In the genomic region with DNA sequence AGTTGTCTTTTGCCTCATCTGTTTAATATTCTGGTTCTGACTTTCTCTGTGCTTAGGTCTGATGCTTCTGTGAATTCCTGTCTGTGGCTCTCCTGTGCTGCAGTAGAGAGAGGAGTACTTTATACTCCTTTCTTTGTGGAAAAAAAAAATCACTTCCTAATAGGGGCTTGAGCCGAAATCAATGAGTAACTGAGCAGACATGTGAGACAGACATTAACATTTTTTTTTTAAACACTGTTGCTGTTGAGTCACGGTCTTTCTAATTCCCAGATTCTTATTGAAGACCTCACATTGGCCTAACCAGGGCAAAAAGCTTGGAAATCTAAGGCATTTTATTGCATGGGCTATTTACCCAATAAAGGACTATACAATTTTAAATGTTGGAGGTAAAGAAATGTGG, we compare ENCODE assay signal across 19 cellular contexts.
DNase-seq lines count a peak whose midpoint lies in the region; ATAC-seq and TF ChIP-seq lines count a peak whose summit lies in the region.
"Had no signal": no experiment of that assay in that cellular context is flagged by ENCODE, and none has a peak within 500 bp of the region (broad histone marks: within the 10 kb centered on the region; RNA-seq: fewer than 3 reads in every experiment).

No MANE protein-coding gene starts in this region.

- DNase-seq in BJ (ENCODE audit: low read depth) (peak; percentile 18), epithelial cell of esophagus (ENCODE audit: low read depth) (peak; percentile 64), neural progenitor cell (ENCODE audit: low spot score) (no peak), T1000 (lab: John Stamatoyannopoulos, UW) (no peak), NCI-H345 treated with DMSO at 0.1 percent for 48 hours (lab: John Stamatoyannopoulos, UW; ENCODE audit: unreplicated experiment) (no peak)
- DNase-seq: activated B cell treated with CpG ODN at 0.5 μM for 24 hours, BE2C, DMS153, heart right ventricle, left cardiac atrium, NCI-H2081 treated with DMSO at 0.1 percent for 48 hours, pancreas, Peyer's patch, spleen had no signal

- H3K4me3 ChIP-seq in BJ (ENCODE audit: low read depth, low read length) (no peak overlapping the region), HUES64 (ENCODE audit: low read length) (no peak overlapping the region), epithelial cell of esophagus (ENCODE audit: low read length) (no peak overlapping the region), neural progenitor cell (no peak overlapping the region)
- H3K4me3 ChIP-seq: heart right ventricle, pancreas, Peyer's patch, spleen had no signal

- H3K4me1 ChIP-seq in HUES64 (ENCODE audit: insufficient read depth, low read length) = peaks cover 8% of the 10 kb centered on the region; the same call in 1 of the 2 replicates
- H3K4me1 ChIP-seq in neural progenitor cell = no peaks in the 10 kb centered on the region
- H3K4me1 ChIP-seq: BE2C, heart right ventricle, pancreas, Peyer's patch, spleen had no signal

- no peaks in the 10 kb centered on the region for H3F3A ChIP-seq in neural progenitor cell (ENCODE audit: low read depth)

- WGBS in HUES64 = 78% methylated on average over 2 of the region's 2 CpGs

- no peak overlapping the region for H3K4me2 ChIP-seq in neural progenitor cell

- CTCF ChIA-PET in BJ (lab: Yijun Ruan, JAX) = no interaction called here

- no peaks in the 10 kb centered on the region for H3K9me3 Mint-ChIP-seq in neural progenitor cell
- H3K9me3 Mint-ChIP-seq: activated T-helper 17 cell treated with anti-CD3 and anti-CD28 coated beads, Interleukin-2, amount 50 U/mL, for 72 hours had no signal

- H3K9ac ChIP-seq in HUES64 (ENCODE audit: low read depth, low read length) (peak overlapping the region; percentile 11; the same call in 1 of the 2 replicates), neural progenitor cell (no peak overlapping the region)

- H3K27ac ChIP-seq in HUES64 (ENCODE audit: low read depth, low read length) = no peak overlapping the region
- H3K27ac ChIP-seq in neural progenitor cell = no peak overlapping the region
- H3K27ac ChIP-seq: heart right ventricle, pancreas, Peyer's patch, spleen had no signal

- H3K27me3 ChIP-seq in BJ (ENCODE audit: control insufficient read depth, insufficient read depth, low read length) (no peaks in the 10 kb centered on the region), HUES64 (ENCODE audit: insufficient read depth, low read length) (no peaks in the 10 kb centered on the region), neural progenitor cell (no peaks in the 10 kb centered on the region)
- H3K27me3 ChIP-seq: BE2C, heart right ventricle, pancreas, Peyer's patch, spleen had no signal

- ATAC-seq in GM19035 (IDR thresholded peaks at IDR 0.05; ENCODE audit: unreplicated experiment) (no peak), GM21390 (IDR thresholded peaks at IDR 0.05; ENCODE audit: unreplicated experiment) (no peak)
- ATAC-seq: activated T-helper 17 cell treated with anti-CD3 and anti-CD28 coated beads, Interleukin-2, amount 50 U/mL, for 72 hours; heart right ventricle; left cardiac atrium; pancreas had no signal

- no peaks in the 10 kb centered on the region for H3K36me3 Mint-ChIP-seq in neural progenitor cell

- H3K79me2 ChIP-seq in neural progenitor cell (ENCODE audit: low read depth) = no peaks in the 10 kb centered on the region

- no peaks in the 10 kb centered on the region for H3K27me3 Mint-ChIP-seq in neural progenitor cell (ENCODE audit: insufficient read depth, low read depth)
- H3K27me3 Mint-ChIP-seq: activated B cell treated with CpG ODN at 0.5 μM for 24 hours; activated T-helper 17 cell treated with anti-CD3 and anti-CD28 coated beads, Interleukin-2, amount 50 U/mL, for 72 hours; stimulated activated naive CD8-positive, alpha-beta T cell treated with anti-CD3 and anti-CD28 coated beads, Interleukin-15, Interleukin-2, amounts not matched to agents 100 ng/mL and 50 ng/mL, for 24 hours had no signal

- POLR2A ChIA-PET in BJ (lab: Charles Lee) = no interaction called here

- H3K36me3 ChIP-seq in BJ (ENCODE audit: control insufficient read depth, insufficient read depth, low read length) (no peaks in the 10 kb centered on the region), HUES64 (ENCODE audit: insufficient read depth, low read length) (no peaks in the 10 kb centered on the region), neural progenitor cell (no peaks in the 10 kb centered on the region)
- H3K36me3 ChIP-seq: BE2C, heart right ventricle, pancreas, Peyer's patch, spleen had no signal

- no peak overlapping the region for H2AFZ ChIP-seq in neural progenitor cell (replicated peaks)

- H3K4me1 Mint-ChIP-seq in neural progenitor cell = peaks cover 3% of the 10 kb centered on the region
- H3K4me1 Mint-ChIP-seq: activated B cell treated with CpG ODN at 0.5 μM for 24 hours; activated T-helper 17 cell treated with anti-CD3 and anti-CD28 coated beads, Interleukin-2, amount 50 U/mL, for 72 hours had no signal

- H3K27ac Mint-ChIP-seq in neural progenitor cell = peak overlapping the region; percentile 35
- H3K27ac Mint-ChIP-seq: activated B cell treated with CpG ODN at 0.5 μM for 24 hours; activated T-helper 17 cell treated with anti-CD3 and anti-CD28 coated beads, Interleukin-2, amount 50 U/mL, for 72 hours; stimulated activated naive CD8-positive, alpha-beta T cell treated with anti-CD3 and anti-CD28 coated beads, Interleukin-15, Interleukin-2, amounts not matched to agents 100 ng/mL and 50 ng/mL, for 24 hours had no signal

- no peak overlapping the region for H3K4me3 Mint-ChIP-seq in neural progenitor cell
- H3K4me3 Mint-ChIP-seq: activated B cell treated with CpG ODN at 0.5 μM for 24 hours; activated T-helper 17 cell treated with anti-CD3 and anti-CD28 coated beads, Interleukin-2, amount 50 U/mL, for 72 hours; stimulated activated naive CD8-positive, alpha-beta T cell treated with anti-CD3 and anti-CD28 coated beads, Interleukin-15, Interleukin-2, amounts not matched to agents 100 ng/mL and 50 ng/mL, for 24 hours had no signal

- H3K9me3 ChIP-seq in HUES64 (ENCODE audit: insufficient read depth, low read depth, low read length) = no peaks in the 10 kb centered on the region
- no peaks in the 10 kb centered on the region for H3K9me3 ChIP-seq in neural progenitor cell (ENCODE audit: low read depth)
- H3K9me3 ChIP-seq: BE2C, heart right ventricle, pancreas, Peyer's patch, spleen had no signal

- H4K20me1 ChIP-seq in neural progenitor cell (ENCODE audit: low read depth) = no peaks in the 10 kb centered on the region

- TF ChIP-seq CTCF in BJ (IDR thresholded peaks at IDR 0.05; ENCODE audit: insufficient read depth, low read depth, low read length) (no peak), epithelial cell of esophagus (IDR thresholded peaks at IDR 0.05; ENCODE audit: insufficient read depth, low read depth, low read length, missing control alignments) (no peak), neural progenitor cell (IDR thresholded peaks at IDR 0.05) (no peak)

Comparison
In these comparisons a context has a peak if more than half of its experiments do, and no peak if none do; other contexts are left out.
1. DNase-seq: peak in BJ (single experiment) and epithelial cell of esophagus (single experiment); none in neural progenitor cell (single experiment), T1000 (single experiment) and NCI-H345 treated with DMSO at 0.1 percent for 48 hours (single experiment).